10 cellular contexts compared by ENCODE assay signal in genomic region chr6:50071921-50072320, GRCh38. TPM values are rescaled to one million over a fixed set of nuclear protein-coding genes. Genes with fewer than 3 reads are reported as not detected.
"Had no signal": no experiment of that assay in that cellular context is flagged by ENCODE, and none has a peak within 500 bp of the region (broad histone marks: within the 10 kb centered on the region; RNA-seq: fewer than 3 reads in every experiment).

No MANE protein-coding gene starts in this region.

- H3K27ac ChIP-seq: HL-60 had no signal

- H3K9me3 ChIP-seq: HAP-1 had no signal

- H3K36me3 ChIP-seq: HAP-1 had no signal

- DNase-seq: GOT3, H7, IMR-90, KG1 had no signal

- ATAC-seq: HCT116, K562 had no signal

- H3K4me1 ChIP-seq: HAP-1 had no signal

- H3K4me3 ChIP-seq: HAP-1, K562 had no signal

RNA-seq across cellular contexts. Expression of gene DEFB112, which starts 22.2 kb away (rescaled TPM):
- total RNA-seq: H4, H7, HT1080, IMR-90, K562 had no signal
- polyA plus RNA-seq: IMR-90, K562 had no signal

RNA-seq across cellular contexts. Expression of gene DEFB110, which starts 50.1 kb away (rescaled TPM):
- total RNA-seq: H4, H7, HT1080, IMR-90, K562 had no signal
- polyA plus RNA-seq: IMR-90, K562 had no signal
